Comparison of ENCODE assay signal across 19 cellular contexts in genomic region chr2:54503828-54504227, GRCh38.
"Had no signal": no experiment of that assay in that cellular context is flagged by ENCODE, and none has a peak within 500 bp of the region (broad histone marks: within the 10 kb centered on the region; RNA-seq: fewer than 3 reads in every experiment).

No MANE protein-coding gene starts in this region.

- H2AFZ ChIP-seq: hepatocyte had no signal

- H3K4me2 ChIP-seq: hepatocyte, neural progenitor cell had no signal

- H3K27me3 Mint-ChIP-seq: naive B cell; stimulated activated memory B cell treated with anti-CD40 and anti-IgM and Interleukin-4, amounts not matched to agents 10 μg/mL and 1 μg/mL and 100 μg/mL, for 72 hours had no signal

- H3K4me1 Mint-ChIP-seq: naive B cell; stimulated activated memory B cell treated with anti-CD40 and anti-IgM and Interleukin-4, amounts not matched to agents 10 μg/mL and 1 μg/mL and 100 μg/mL, for 72 hours had no signal

- H3K4me3 Mint-ChIP-seq: mesothelial cell of epicardium; naive B cell; nephron; neural progenitor cell; stimulated activated memory B cell treated with anti-CD40 and anti-IgM and Interleukin-4, amounts not matched to agents 10 μg/mL and 1 μg/mL and 100 μg/mL, for 72 hours had no signal

- H3K9ac ChIP-seq: neural progenitor cell had no signal

- H3K27ac Mint-ChIP-seq: mesothelial cell of epicardium; naive B cell; neural progenitor cell; stimulated activated memory B cell treated with anti-CD40 and anti-IgM and Interleukin-4, amounts not matched to agents 10 μg/mL and 1 μg/mL and 100 μg/mL, for 72 hours had no signal

- H3K36me3 Mint-ChIP-seq: mesothelial cell of epicardium; naive B cell; neural progenitor cell; stimulated activated memory B cell treated with anti-CD40 and anti-IgM and Interleukin-4, amounts not matched to agents 10 μg/mL and 1 μg/mL and 100 μg/mL, for 72 hours had no signal

- DNase-seq: effector CD4-positive, alpha-beta T cell; gastrocnemius medialis; kidney; mesenchymal stem cell; psoas muscle; right cardiac atrium; sigmoid colon; spleen had no signal

- H3K9me3 Mint-ChIP-seq: mesothelial cell of epicardium; naive B cell; nephron; neural progenitor cell; stimulated activated memory B cell treated with anti-CD40 and anti-IgM and Interleukin-4, amounts not matched to agents 10 μg/mL and 1 μg/mL and 100 μg/mL, for 72 hours had no signal

- H3K36me3 ChIP-seq: gastrocnemius medialis, neural progenitor cell, sigmoid colon, spleen had no signal

- FAIRE-seq: colon, kidney had no signal

- H3K4me3 ChIP-seq: dorsolateral prefrontal cortex, gastrocnemius medialis, heart left ventricle, hepatocyte, mucosa of descending colon, neural progenitor cell, psoas muscle, sigmoid colon, skin epidermis, spleen had no signal

- H3K27me3 ChIP-seq: dorsolateral prefrontal cortex, gastrocnemius medialis, heart left ventricle, hepatocyte, neural progenitor cell, sigmoid colon, spleen had no signal

- ATAC-seq: gastrocnemius medialis had no signal

- H3K27ac ChIP-seq: hepatocyte, neural progenitor cell, psoas muscle, spleen had no signal

- H3K9me3 ChIP-seq: gastrocnemius medialis, heart left ventricle, mucosa of descending colon, psoas muscle, sigmoid colon, spleen had no signal
